Comparison of ENCODE assay signal across 36 cellular contexts in genomic region chr16:74720579-74720978, GRCh38. TPM values are rescaled to one million over a fixed set of nuclear protein-coding genes. Genes with fewer than 3 reads are reported as not detected.
"Had no signal": no experiment of that assay in that cellular context is flagged by ENCODE, and none has a peak within 500 bp of the region (broad histone marks: within the 10 kb centered on the region; RNA-seq: fewer than 3 reads in every experiment).

No MANE protein-coding gene starts in this region.

- FAIRE-seq: astrocyte, endothelial cell of umbilical vein, keratinocyte, pancreas, small intestine had no signal

- DNase-seq: activated CD4-positive, alpha-beta T cell treated with anti-CD3 and anti-CD28 coated beads for 36 hours; activated CD4-positive, CD25-positive, alpha-beta regulatory T cell; activated CD8-positive, alpha-beta T cell treated with anti-CD3 and anti-CD28 coated beads, Interleukin-2, amount 10 ng/mL, durations not matched to agents 7 days and 5 days; activated effector memory CD4-positive, alpha-beta T cell treated with Interleukin-2 at 50 U/mL for 16 hours; activated naive CD4-positive, alpha-beta T cell treated with anti-CD3 and anti-CD28 coated beads for 36 hours; activated naive CD8-positive, alpha-beta T cell treated with anti-CD3 and anti-CD28 coated beads, Interleukin-2, amount 10 ng/mL, durations not matched to agents 7 days and 5 days; activated T-cell treated with anti-CD3 and anti-CD28 coated beads for 4 hours; activated T-cell treated with anti-CD3 and anti-CD28 coated beads, Interleukin-2, amount 50 U/mL, for 72 hours; brain microvascular endothelial cell; head of caudate nucleus; hippocampal formation; left cardiac atrium; mammary epithelial cell; midbrain; naive thymus-derived CD8-positive, alpha-beta T cell; nucleus accumbens; pancreas; retina; small intestine; stimulated activated CD4-positive, alpha-beta T cell treated with anti-CD3 and anti-CD28 coated beads, Interleukin-4, amount 100 ng/mL, for 24 hours; stimulated activated naive CD8-positive, alpha-beta T cell treated with anti-CD3 and anti-CD28 coated beads, Interleukin-15, amount 100 ng/mL, for 72 hours; thyroid gland; upper lobe of left lung had no signal

- H3K27me3 ChIP-seq: brain microvascular endothelial cell, pancreas, thyroid gland, upper lobe of left lung, vagina had no signal

- ATAC-seq: activated CD4-positive, alpha-beta T cell treated with anti-CD3 and anti-CD28 coated beads for 36 hours; activated CD8-positive, alpha-beta T cell treated with anti-CD3 and anti-CD28 coated beads, Interleukin-2, amount 10 ng/mL, durations not matched to agents 7 days and 5 days; activated T-cell treated with anti-CD3 and anti-CD28 coated beads, Interleukin-2, amount 50 U/mL, for 72 hours; gastroesophageal sphincter; left cardiac atrium; naive thymus-derived CD8-positive, alpha-beta T cell; pancreas; sciatic nerve; stimulated activated effector memory CD8-positive, alpha-beta T cell treated with anti-CD3 and anti-CD28 coated beads, Interleukin-12 subunit alpha, Interleukin-12 subunit beta, amount 100 ng/mL, for 72 hours; stimulated activated naive CD8-positive, alpha-beta T cell treated with anti-CD3 and anti-CD28 coated beads, Interleukin-15, amount 100 ng/mL, for 72 hours had no signal

- H3K27ac ChIP-seq: brain microvascular endothelial cell, coronary artery, gastroesophageal sphincter, pancreas, prostate gland, thyroid gland, upper lobe of left lung, vagina had no signal

- H3K4me1 ChIP-seq: pancreas, prostate gland, thyroid gland, upper lobe of left lung, vagina had no signal

- H3K36me3 ChIP-seq: brain microvascular endothelial cell, gastroesophageal sphincter, pancreas, prostate gland, thyroid gland, upper lobe of left lung, vagina had no signal

- H3K4me3 ChIP-seq: coronary artery, gastroesophageal sphincter, pancreas, prostate gland, thyroid gland, upper lobe of left lung, vagina had no signal

- H3K9me3 ChIP-seq: gastroesophageal sphincter, pancreas, prostate gland, thyroid gland, upper lobe of left lung, vagina had no signal

RNA-seq across cellular contexts. Expression of gene MLKL, which starts 19.9 kb away (rescaled TPM):
- total RNA-seq: neural crest cell had no signal

RNA-seq across cellular contexts. Expression of gene FA2H, which starts 54.0 kb away (rescaled TPM):
- total RNA-seq: activated CD4-positive, alpha-beta T cell treated with anti-CD3 and anti-CD28 coated beads for 36 hours; activated CD8-positive, alpha-beta T cell treated with anti-CD3 and anti-CD28 coated beads, Interleukin-2, amount 10 ng/mL, durations not matched to agents 7 days and 5 days; activated naive CD8-positive, alpha-beta T cell treated with anti-CD3 and anti-CD28 coated beads, Interleukin-2, amount 10 ng/mL, durations not matched to agents 7 days and 5 days; activated T-cell treated with anti-CD3 and anti-CD28 coated beads, Interleukin-2, amount 50 U/mL, for 72 hours; cardiac septum; endothelial cell of umbilical vein; fibroblast of lung; fibroblast of villous mesenchyme; mammary epithelial cell; naive thymus-derived CD8-positive, alpha-beta T cell; neural crest cell; vagina had no signal
- polyA plus RNA-seq: endothelial cell of umbilical vein; fibroblast of lung; naive thymus-derived CD8-positive, alpha-beta T cell had no signal
